ENCODE assay signal across 8 cellular contexts in genomic region chr11:44484211-44484610, GRCh38.
A peak's percentile ranks its signal among the peaks of the same experiment; 100 is the strongest.
DNase-seq lines count a peak whose midpoint lies in the region; ATAC-seq and TF ChIP-seq lines count a peak whose summit lies in the region.

No MANE protein-coding gene starts in this region.

- H3K36me3 Mint-ChIP-seq in natural killer cell = no peaks in the 10 kb centered on the region

- intact Hi-C loops in natural killer cell (cut with micrococcal nuclease) = no loop called here

- no peaks in the 10 kb centered on the region for H3K4me1 Mint-ChIP-seq in natural killer cell

- no peak overlapping the region for H3K4me3 ChIP-seq in choroid plexus epithelial cell (ENCODE audit: low read depth, low read length)

- H3K27ac Mint-ChIP-seq in natural killer cell = no peak overlapping the region

- no peaks in the 10 kb centered on the region for H3K27me3 Mint-ChIP-seq in natural killer cell (ENCODE audit: low read depth in 2 of 2)

- TF ChIP-seq CTCF in LNCAP (IDR thresholded peaks at IDR 0.05) (peak; percentile 54), choroid plexus epithelial cell (conservative IDR thresholded peaks at IDR 0.05; ENCODE audit: low read depth, low read length) (peak; percentile 62), natural killer cell (IDR thresholded peaks at IDR 0.05) (no peak)

- no peaks in the 10 kb centered on the region for H3K9me3 Mint-ChIP-seq in natural killer cell

- ATAC-seq in HG02678 (IDR thresholded peaks at IDR 0.05; ENCODE audit: unreplicated experiment) = no peak
- ATAC-seq in natural killer cell = no peak
- ATAC-seq in GM21825 (IDR thresholded peaks at IDR 0.05; ENCODE audit: unreplicated experiment) = no peak

- DNase-seq in ELR (ENCODE audit: low read depth) (peak; percentile 35), choroid plexus epithelial cell (ENCODE audit: low read depth) (peak; percentile 33), myocyte (ENCODE audit: low read depth) (peak; percentile 47), NCI-H345 (lab: John Stamatoyannopoulos, UW) (no peak), natural killer cell (no peak)

- H3K4me3 Mint-ChIP-seq in natural killer cell = no peak overlapping the region

Comparison
In these comparisons a context has a peak if more than half of its experiments do, and no peak if none do; other contexts are left out.
1. DNase-seq: peak in ELR (single experiment), choroid plexus epithelial cell (single experiment) and myocyte (single experiment); none in NCI-H345 (single experiment) and natural killer cell (single experiment).